ENCODE assay signal across 1 cellular context in genomic region chr6:31386977-31387376, GRCh38.
TF ChIP-seq lines count a peak whose summit lies in the region.

No MANE protein-coding gene starts in this region.

TF ChIP-seq in WTC11, 78 proteins besides CTCF, POLR2A, EP300 and RAD21 (continued from another document):
- TF ChIP-seq ZNF532 (CRISPR knock-in tag; IDR thresholded peaks at IDR 0.05; ENCODE audit: borderline replicate concordance) (no peak), EMX1 (CRISPR knock-in tag; IDR thresholded peaks at IDR 0.05) (no peak)
TF ChIP-seq in WTC11: peak in this region for 0.
